In genomic region chr5:118233601-118234000, GRCh38 we compare ENCODE assay signal across 21 cellular contexts.
"Had no signal": no experiment of that assay in that cellular context is flagged by ENCODE, and none has a peak within 500 bp of the region (broad histone marks: within the 10 kb centered on the region; RNA-seq: fewer than 3 reads in every experiment).

No MANE protein-coding gene starts in this region.

- H3K27ac ChIP-seq: brain microvascular endothelial cell, colonic mucosa, heart right ventricle, left lung, right atrium auricular region, tibial artery had no signal

- H3K9me3 Mint-ChIP-seq: nephron progenitor cell; T-helper 2 cell treated with Interferon-gamma antibody and Interleukin-4, amounts not matched to agents 5 μg/mL and 100 μg/mL, for 36 hours had no signal

- H3K4me3 Mint-ChIP-seq: activated CD4-positive, alpha-beta T cell treated with anti-CD3 and anti-CD28 coated beads, Interleukin-2, amount 10 ng/mL, durations not matched to agents 7 days and 5 days; activated CD8-positive, alpha-beta T cell treated with anti-CD3 and anti-CD28 coated beads, Interleukin-2, amount 10 ng/mL, durations not matched to agents 7 days and 5 days; activated T-cell treated with anti-CD3 and anti-CD28 coated beads, Interleukin-2, amount 50 U/mL, for 4 hours; nephron progenitor cell; T-helper 2 cell treated with Interferon-gamma antibody and Interleukin-4, amounts not matched to agents 5 μg/mL and 100 μg/mL, for 36 hours had no signal

- DNase-seq: activated CD4-positive, alpha-beta T cell treated with anti-CD3 and anti-CD28 coated beads, Interleukin-2, amount 10 ng/mL, durations not matched to agents 7 days and 5 days; activated CD4-positive, CD25-positive, alpha-beta regulatory T cell; activated CD8-positive, alpha-beta T cell treated with anti-CD3 and anti-CD28 coated beads, Interleukin-2, amount 10 ng/mL, durations not matched to agents 7 days and 5 days; activated naive CD4-positive, alpha-beta T cell treated with anti-CD3 and anti-CD28 coated beads, Interleukin-2, amount 50 U/mL, for 16 hours; activated T-cell treated with anti-CD3 and anti-CD28 coated beads, Interleukin-2, amount 50 U/mL, for 4 hours; brain microvascular endothelial cell; central memory CD4-positive, alpha-beta T cell; colonic mucosa; erythroblast; heart right ventricle; left lung; mammary epithelial cell; nephron progenitor cell; nucleus accumbens; posterior cingulate gyrus; stimulated activated CD4-positive, alpha-beta T cell treated with anti-CD3 and anti-CD28 coated beads, Interleukin-2, amount 100 ng/mL, for 24 hours; stimulated activated naive CD8-positive, alpha-beta T cell treated with anti-CD3 and anti-CD28 coated beads, Interleukin-15, Interleukin-2, amounts not matched to agents 100 U/mL and 50 U/mL, for 24 hours; substantia nigra; tibial artery had no signal

- H3K4me3 ChIP-seq: colonic mucosa, heart right ventricle, left lung, right atrium auricular region, tibial artery had no signal

- H3K9me3 ChIP-seq: colonic mucosa, heart right ventricle, left lung, right atrium auricular region, tibial artery had no signal

- H3K27me3 ChIP-seq: brain microvascular endothelial cell, colonic mucosa, heart right ventricle, left lung, right atrium auricular region, tibial artery had no signal

- H3K4me1 Mint-ChIP-seq: activated CD4-positive, alpha-beta T cell treated with anti-CD3 and anti-CD28 coated beads, Interleukin-2, amount 10 ng/mL, durations not matched to agents 7 days and 5 days; nephron progenitor cell had no signal

- H3K4me1 ChIP-seq: colonic mucosa, heart right ventricle, left lung, right atrium auricular region, tibial artery had no signal

- H3K27ac Mint-ChIP-seq: activated CD4-positive, alpha-beta T cell treated with anti-CD3 and anti-CD28 coated beads, Interleukin-2, amount 10 ng/mL, durations not matched to agents 7 days and 5 days; activated CD8-positive, alpha-beta T cell treated with anti-CD3 and anti-CD28 coated beads, Interleukin-2, amount 10 ng/mL, durations not matched to agents 7 days and 5 days; nephron progenitor cell; T-helper 2 cell treated with Interferon-gamma antibody and Interleukin-4, amounts not matched to agents 5 μg/mL and 100 μg/mL, for 36 hours had no signal

- H3K36me3 ChIP-seq: brain microvascular endothelial cell, colonic mucosa, heart right ventricle, left lung, right atrium auricular region, tibial artery had no signal

- H3K27me3 Mint-ChIP-seq: activated CD4-positive, alpha-beta T cell treated with anti-CD3 and anti-CD28 coated beads, Interleukin-2, amount 10 ng/mL, durations not matched to agents 7 days and 5 days had no signal
